19 cellular contexts compared by ENCODE assay signal in genomic region chr14:22797017-22797917, GRCh38. TPM values are rescaled to one million over a fixed set of nuclear protein-coding genes. Genes with fewer than 3 reads are reported as not detected.
A peak's percentile ranks its signal among the peaks of the same experiment; 100 is the strongest.
DNase-seq lines count a peak whose midpoint lies in the region; ATAC-seq, FAIRE-seq and TF ChIP-seq lines count a peak whose summit lies in the region.
"Had no signal": no experiment of that assay in that cellular context is flagged by ENCODE, and none has a peak within 500 bp of the region (broad histone marks: within the 10 kb centered on the region; RNA-seq: fewer than 3 reads in every experiment).

No MANE protein-coding gene starts in this region.

- H3K4me1 Mint-ChIP-seq in type B pancreatic cell (ENCODE audit: unreplicated experiment): peaks cover 9% of the 10 kb centered on the region
- H3K4me1 Mint-ChIP-seq: activated naive CD4-positive, alpha-beta T cell treated with anti-CD3 and anti-CD28 coated beads, Interleukin-2, amount 10 ng/mL, durations not matched to agents 7 days and 5 days had no signal

- no peak overlapping the region; the same call in 1 of the 2 replicates for H2BK12ac ChIP-seq in H1 (ENCODE audit: low read depth, low read length)

- H3K23ac ChIP-seq in H1 (ENCODE audit: insufficient read length): no peak overlapping the region

- no peak overlapping the region for H4K5ac ChIP-seq in H1 (ENCODE audit: insufficient read length, low read depth, low read length)

- no peaks in the 10 kb centered on the region for H3K23me2 ChIP-seq in H1 (ENCODE audit: low read depth, low read length)

- TF ChIP-seq EP300 in H1 (IDR thresholded peaks at IDR 0.05; ENCODE audit: borderline replicate concordance in 1 of 2, low read depth in 2 of 2, low read length in 2 of 2): no peak

- WGBS in H1 (ENCODE audit: extremely low coverage in 1 of 2, insufficient coverage in 1 of 2, insufficient read length in 1 of 2, insufficient replicate concordance in 2 of 2, low coverage in 1 of 2, low lambda C conversion rate in 2 of 2, missing lambda C conversion rate in 1 of 2), 2 experiments: 57% methylated on average over 5 of the region's 5 CpGs; no CpG with 5 or more reads in 1 of the 2 experiments

- H3K4me3 Mint-ChIP-seq in type B pancreatic cell: no peak overlapping the region
- H3K4me3 Mint-ChIP-seq: activated naive CD4-positive, alpha-beta T cell treated with anti-CD3 and anti-CD28 coated beads, Interleukin-2, amount 10 ng/mL, durations not matched to agents 7 days and 5 days had no signal

- H3K4me3 ChIP-seq in HUES6 (ENCODE audit: low read depth, low read length) (peak overlapping the region; percentile 12; the same call in 1 of the 2 replicates), H1 (ENCODE audit: extremely low read depth in 1 of 4, insufficient read depth in 2 of 4, low read depth in 3 of 4, low read length in 4 of 4) (no peak overlapping the region)
- H3K4me3 ChIP-seq: thyroid gland had no signal

- H3K36me3 ChIP-seq in HUES6 (ENCODE audit: control insufficient read depth, insufficient read depth, low read length) (no peaks in the 10 kb centered on the region), H1 (ENCODE audit: control insufficient read depth in 2 of 4, insufficient read depth in 4 of 4, low read length in 3 of 4) (no peaks in the 10 kb centered on the region)
- H3K36me3 ChIP-seq: BE2C, thyroid gland had no signal

- H2BK15ac ChIP-seq in H1 (ENCODE audit: low read length): no peak overlapping the region

- no peak overlapping the region for H2BK120ac ChIP-seq in H1 (replicated peaks; ENCODE audit: low read depth, low read length)

- no peak overlapping the region for H4K8ac ChIP-seq in H1 (ENCODE audit: extremely low read depth, insufficient read depth, low read length)

- H2AFZ ChIP-seq in H1 (ENCODE audit: low read length): no peak overlapping the region

- H3K79me1 ChIP-seq in H1 (ENCODE audit: low read depth, low read length): no peaks in the 10 kb centered on the region

- 0 out of 2 replicates have a peak overlapping the region, but pooled peaks have one; percentile 2 for H2BK20ac ChIP-seq in H1 (ENCODE audit: low read length)

- H3K4me1 ChIP-seq in HUES6 (ENCODE audit: control insufficient read depth, insufficient read depth, low read length) (peaks cover 18% of the 10 kb centered on the region), H1 (replicated peaks in 1 of 4; ENCODE audit: control insufficient read depth in 3 of 4, insufficient read depth in 4 of 4, low read length in 3 of 4) (peaks cover 2 to 11% (median 6%) of the 10 kb centered on the region in 4 experiments)
- H3K4me1 ChIP-seq: BE2C, foreskin keratinocyte, thyroid gland had no signal

- peak overlapping the region; percentile 64 for H3K27ac Mint-ChIP-seq in type B pancreatic cell
- H3K27ac Mint-ChIP-seq: activated naive CD4-positive, alpha-beta T cell treated with anti-CD3 and anti-CD28 coated beads, Interleukin-2, amount 10 ng/mL, durations not matched to agents 7 days and 5 days had no signal

- ATAC-seq in GM18907 (IDR thresholded peaks at IDR 0.05; ENCODE audit: unreplicated experiment) (no peak), GM18520 (IDR thresholded peaks at IDR 0.05; ENCODE audit: unreplicated experiment) (no peak)
- ATAC-seq: foreskin keratinocyte had no signal

- H3K27me3 ChIP-seq in HUES6 (ENCODE audit: control insufficient read depth, insufficient read depth, low read length): no peaks in the 10 kb centered on the region
- no peaks in the 10 kb centered on the region for H3K27me3 ChIP-seq in H1 (replicated peaks in 1 of 4; ENCODE audit: control insufficient read depth in 3 of 4, extremely low read depth in 1 of 4, insufficient read depth in 3 of 4, low read length in 3 of 4)
- H3K27me3 ChIP-seq: foreskin keratinocyte, thyroid gland had no signal

- CTCF ChIA-PET in H1 (lab: Charles Lee; ENCODE audit: partially characterized antibody): interaction anchor here (0.6 to 53.1 kb wide), 9 partner anchors 8 to 237 kb away, joined by 3 to 1562 read pairs (median 3); partner anchors contain the start of genes LRP10, MMP14 and REM2

- no peak overlapping the region for H2BK5ac ChIP-seq in H1 (ENCODE audit: low read depth, low read length)

- no peak for TF ChIP-seq POLR2A in H1 (IDR thresholded peaks at IDR 0.05; ENCODE audit: control extremely low read depth in 1 of 2, low read depth in 2 of 2, low read length in 2 of 2)

- no peaks in the 10 kb centered on the region for H3K79me2 ChIP-seq in H1 (ENCODE audit: control insufficient read depth in 1 of 2, insufficient read depth in 2 of 2, low read length in 2 of 2)

- no peak for FAIRE-seq in H1 (lab: Jason Lieb, UNC)
- FAIRE-seq: colon, endothelial cell of umbilical vein had no signal

- H3K9me3 ChIP-seq in HUES6 (ENCODE audit: control insufficient read depth, insufficient read depth, low read depth, low read length) (peaks cover 4% of the 10 kb centered on the region; the same call in 1 of the 2 replicates), H1 (ENCODE audit: insufficient read depth in 2 of 2, low read depth in 1 of 2, low read length in 1 of 2) (peaks cover 0 to 4% of the 10 kb centered on the region in 2 experiments; a peak in 1 of 4 replicates)
- H3K9me3 ChIP-seq: BE2C, thyroid gland had no signal

- H3K36me3 Mint-ChIP-seq in type B pancreatic cell: no peaks in the 10 kb centered on the region
- H3K36me3 Mint-ChIP-seq: activated naive CD4-positive, alpha-beta T cell treated with anti-CD3 and anti-CD28 coated beads, Interleukin-2, amount 10 ng/mL, durations not matched to agents 7 days and 5 days had no signal

- DNase-seq in H1 (ENCODE audit: low read depth in 1 of 2, low spot score in 2 of 2) (no peak), type B pancreatic cell (ENCODE audit: extremely low spot score, unreplicated experiment) (no peak)
- DNase-seq: activated CD4-positive, alpha-beta T cell treated with anti-CD3 and anti-CD28 coated beads for 48 hours; activated naive CD4-positive, alpha-beta T cell treated with anti-CD3 and anti-CD28 coated beads, Interleukin-2, amount 10 ng/mL, durations not matched to agents 7 days and 5 days; activated T-cell treated with anti-CD3 and anti-CD28 coated beads for 4 hours; BE2C; DMS 273 treated with DMSO at 0.1 percent for 48 hours; foreskin keratinocyte; HCEC 1CT; NCI-H187 treated with DMSO at 0.1 percent for 48 hours; NCI-H510A treated with DMSO at 0.1 percent for 48 hours; T-helper 9 cell; thyroid gland had no signal

- H3K9ac ChIP-seq in HUES6 (ENCODE audit: low read length): peak overlapping the region; percentile 2
- no peak overlapping the region for H3K9ac ChIP-seq in H1 (replicated peaks in 1 of 4; ENCODE audit: extremely low read depth in 1 of 4, low read depth in 3 of 4, low read length in 3 of 4)

- H4K20me1 ChIP-seq in H1 (replicated peaks in 1 of 2; ENCODE audit: control insufficient read depth in 1 of 2, insufficient read depth in 2 of 2, low read length in 2 of 2): no peaks in the 10 kb centered on the region

- H3K4ac ChIP-seq in H1 (replicated peaks; ENCODE audit: insufficient read length, low read depth, low read length): no peak overlapping the region

- H3K14ac ChIP-seq in H1 (ENCODE audit: insufficient read length): no peak overlapping the region

- H3K9me3 Mint-ChIP-seq in type B pancreatic cell: no peaks in the 10 kb centered on the region
- H3K9me3 Mint-ChIP-seq: activated naive CD4-positive, alpha-beta T cell treated with anti-CD3 and anti-CD28 coated beads, Interleukin-2, amount 10 ng/mL, durations not matched to agents 7 days and 5 days had no signal

- no peak overlapping the region for H3K27ac ChIP-seq in HUES6 (ENCODE audit: low read depth, low read length)
- no peak overlapping the region for H3K27ac ChIP-seq in H1 (ENCODE audit: low read depth, low read length)
- H3K27ac ChIP-seq: foreskin keratinocyte, thyroid gland had no signal

- 0 out of 2 replicates have a peak overlapping the region, but pooled peaks have one; percentile 3 for H3K18ac ChIP-seq in H1 (ENCODE audit: extremely low read depth, low read length)

- POLR2A ChIA-PET in H1 (lab: Charles Lee; ENCODE audit: partially characterized antibody): interaction anchor here (1.0 to 2.3 kb wide), 9 partner anchors 9 to 48 kb away, joined by 3 to 15 read pairs (median 4); no protein-coding TSS in a partner anchor

- 0 out of 2 replicates have a peak overlapping the region, but pooled peaks have one; percentile 0 for H2AK5ac ChIP-seq in H1 (ENCODE audit: low read depth, low read length)

- no peak; a peak in 1 of 4 replicates for TF ChIP-seq RAD21 in H1 (IDR thresholded peaks at IDR 0.05 in 1 of 2, conservative IDR thresholded peaks at IDR 0.05 in 1 of 2; ENCODE audit: low read depth in 2 of 2, low read length in 2 of 2)

- H3K56ac ChIP-seq in H1 (replicated peaks; ENCODE audit: insufficient read length, low read depth, low read length): no peak overlapping the region

- no peak overlapping the region for H4K91ac ChIP-seq in H1 (replicated peaks; ENCODE audit: insufficient read length, low read length)

- H3K27me3 Mint-ChIP-seq in type B pancreatic cell: peaks cover 30% of the 10 kb centered on the region
- H3K27me3 Mint-ChIP-seq: progenitor cell of endocrine pancreas had no signal

- TF ChIP-seq CTCF in H1 (IDR thresholded peaks at IDR 0.05; ENCODE audit: control extremely low read depth in 1 of 3, insufficient read depth in 1 of 3, low read depth in 1 of 3, low read length in 3 of 3) (no peak), type B pancreatic cell (conservative IDR thresholded peaks at IDR 0.05) (no peak)

- peak overlapping the region; percentile 20 to 26; a peak in 3 of 4 replicates for H3K4me2 ChIP-seq in H1 (ENCODE audit: insufficient read depth in 1 of 2, low read depth in 2 of 2, low read length in 2 of 2)

RNA-seq across cellular contexts. Expression of gene SLC7A7, which starts 18.0 kb away (rescaled TPM):
- 5.8 and 6.3 TPM in 2 replicates for total RNA-seq in H1 (2021; fragmentation: NEBNext Ultra II Directional; extraction: Animal tissue kit (Norgen Biotek cat#: 25700))
- 14.9 and 15.0 TPM in 2 replicates for polyA plus RNA-seq in H1 (2011; rRNA removed)
- 10.3 TPM for polyA plus RNA-seq in H1 (2011; cell fraction: cytosol; rRNA removed)
- 8.1 TPM for polyA plus RNA-seq in H1 (2011; cell fraction: nucleus; rRNA removed)
- 5.0 to 6.8 TPM (median 5.6 TPM) in 4 replicates for polyA plus RNA-seq in H1 (2012, experiment 1 of 2)
- 4.1 TPM for polyA plus RNA-seq in H1 (2012, experiment 2 of 2)
- 7.1 TPM for polyA plus RNA-seq in H1 (2013, experiment 1 of 2)
- 7.1 TPM for polyA plus RNA-seq in H1 (2013, experiment 2 of 2)
- polyA minus RNA-seq in H1 (2011; rRNA and poly(A)+ RNA removed): 11.7 and 13.5 TPM in 2 replicates
- polyA minus RNA-seq in H1 (2011; cell fraction: cytosol; rRNA and poly(A)+ RNA removed): 3.2 TPM
- polyA minus RNA-seq in H1 (2011; cell fraction: nucleus; rRNA and poly(A)+ RNA removed): 5.0 TPM
- total RNA-seq in type B pancreatic cell (ENCODE audit: low replicate concordance): 9.7 and 31.6 TPM in 2 replicates

RNA-seq across cellular contexts. Expression of gene OXA1L, which starts 30.8 kb away (rescaled TPM):
- 125 and 129 TPM in 2 replicates for total RNA-seq in H1 (2021; fragmentation: NEBNext Ultra II Directional; extraction: Animal tissue kit (Norgen Biotek cat#: 25700))
- polyA plus RNA-seq in H1 (2011; rRNA removed): 163 and 199 TPM in 2 replicates
- 161 TPM for polyA plus RNA-seq in H1 (2011; cell fraction: cytosol; rRNA removed)
- polyA plus RNA-seq in H1 (2011; cell fraction: nucleus; rRNA removed): 338 TPM
- polyA plus RNA-seq in H1 (2012, experiment 1 of 2): 139 to 155 TPM (median 146 TPM) in 4 replicates
- 85.9 TPM for polyA plus RNA-seq in H1 (2012, experiment 2 of 2)
- polyA plus RNA-seq in H1 (2013, experiment 1 of 2): 149 TPM
- 147 TPM for polyA plus RNA-seq in H1 (2013, experiment 2 of 2)
- 144 and 170 TPM in 2 replicates for polyA minus RNA-seq in H1 (2011; rRNA and poly(A)+ RNA removed)
- polyA minus RNA-seq in H1 (2011; cell fraction: cytosol; rRNA and poly(A)+ RNA removed): 97.9 TPM
- 107 TPM for polyA minus RNA-seq in H1 (2011; cell fraction: nucleus; rRNA and poly(A)+ RNA removed)
- 137 and 160 TPM in 2 replicates for total RNA-seq in type B pancreatic cell (ENCODE audit: low replicate concordance)

RNA-seq across cellular contexts. Expression of gene MRPL52, which starts 32.4 kb away (rescaled TPM):
- total RNA-seq in H1 (2021; fragmentation: NEBNext Ultra II Directional; extraction: Animal tissue kit (Norgen Biotek cat#: 25700)): 172 and 176 TPM in 2 replicates
- 70.5 and 109 TPM in 2 replicates for polyA plus RNA-seq in H1 (2011; rRNA removed)
- 108 TPM for polyA plus RNA-seq in H1 (2011; cell fraction: cytosol; rRNA removed)
- polyA plus RNA-seq in H1 (2011; cell fraction: nucleus; rRNA removed): 74.0 TPM
- 186 to 208 TPM (median 197 TPM) in 4 replicates for polyA plus RNA-seq in H1 (2012, experiment 1 of 2)
- 516 TPM for polyA plus RNA-seq in H1 (2012, experiment 2 of 2)
- 328 TPM for polyA plus RNA-seq in H1 (2013, experiment 1 of 2)
- polyA plus RNA-seq in H1 (2013, experiment 2 of 2): 334 TPM
- polyA minus RNA-seq in H1 (2011; rRNA and poly(A)+ RNA removed): 9.8 and 12.4 TPM in 2 replicates
- polyA minus RNA-seq in H1 (2011; cell fraction: cytosol; rRNA and poly(A)+ RNA removed): 41.0 TPM
- polyA minus RNA-seq in H1 (2011; cell fraction: nucleus; rRNA and poly(A)+ RNA removed): 34.9 TPM
- 88.5 and 96.6 TPM in 2 replicates for total RNA-seq in type B pancreatic cell (ENCODE audit: low replicate concordance)

RNA-seq across cellular contexts. Expression of gene MMP14, which starts 39.1 kb away (rescaled TPM):
- total RNA-seq in H1 (2021; fragmentation: NEBNext Ultra II Directional; extraction: Animal tissue kit (Norgen Biotek cat#: 25700)): 83.1 and 86.8 TPM in 2 replicates
- 58.2 and 81.6 TPM in 2 replicates for polyA plus RNA-seq in H1 (2011; rRNA removed)
- 61.6 TPM for polyA plus RNA-seq in H1 (2011; cell fraction: cytosol; rRNA removed)
- 147 TPM for polyA plus RNA-seq in H1 (2011; cell fraction: nucleus; rRNA removed)
- 54.3 to 67.5 TPM (median 63.3 TPM) in 4 replicates for polyA plus RNA-seq in H1 (2012, experiment 1 of 2)
- 60.0 TPM for polyA plus RNA-seq in H1 (2012, experiment 2 of 2)
- 277 TPM for polyA plus RNA-seq in H1 (2013, experiment 1 of 2)
- 290 TPM for polyA plus RNA-seq in H1 (2013, experiment 2 of 2)
- 46.1 and 61.0 TPM in 2 replicates for polyA minus RNA-seq in H1 (2011; rRNA and poly(A)+ RNA removed)
- polyA minus RNA-seq in H1 (2011; cell fraction: cytosol; rRNA and poly(A)+ RNA removed): 28.2 TPM
- polyA minus RNA-seq in H1 (2011; cell fraction: nucleus; rRNA and poly(A)+ RNA removed): 24.5 TPM
- 115 and 137 TPM in 2 replicates for total RNA-seq in type B pancreatic cell (ENCODE audit: low replicate concordance)
